ENCODE assay signal across 18 cellular contexts in the genomic region with DNA sequence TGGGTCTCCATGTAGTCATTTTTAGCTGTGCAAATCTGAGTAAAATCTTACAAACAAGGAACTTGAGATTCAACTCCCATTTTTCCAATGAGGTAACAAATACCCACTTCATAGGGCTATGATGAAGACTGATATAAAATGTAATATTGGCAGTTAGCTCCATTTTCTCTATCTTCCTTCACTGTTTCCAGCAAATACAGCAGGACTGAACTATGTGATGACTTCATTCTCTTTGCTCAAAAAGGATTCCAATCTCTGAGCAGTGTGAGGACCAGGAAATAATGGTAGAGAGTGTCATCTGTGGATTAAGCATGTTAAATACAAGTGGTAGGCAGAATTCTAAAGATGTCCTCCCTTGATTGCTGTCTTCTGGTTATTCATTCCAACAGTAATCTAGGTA. TPM values are rescaled to one million over a fixed set of nuclear protein-coding genes. Genes with fewer than 3 reads are reported as not detected.
"Had no signal": no experiment of that assay in that cellular context is flagged by ENCODE, and none has a peak within 500 bp of the region (broad histone marks: within the 10 kb centered on the region; RNA-seq: fewer than 3 reads in every experiment).

No MANE protein-coding gene starts in this region.

- H3K4me3 Mint-ChIP-seq: activated naive CD8-positive, alpha-beta T cell treated with anti-CD3 and anti-CD28 coated beads for 36 hours; activated T-cell treated with anti-CD3 and anti-CD28 coated beads, Interleukin-2, amount 50 U/mL, for 4 hours; central memory CD8-positive, alpha-beta T cell; natural killer cell; stimulated activated naive B cell treated with anti-CD40 and anti-IgM and Interleukin-4, amounts not matched to agents 10 μg/mL and 1 μg/mL and 100 μg/mL, for 72 hours had no signal

- H3K27me3 ChIP-seq: gastroesophageal sphincter, heart left ventricle, left lung, transverse colon had no signal

- H3K27me3 Mint-ChIP-seq: activated naive CD8-positive, alpha-beta T cell treated with anti-CD3 and anti-CD28 coated beads for 36 hours; central memory CD8-positive, alpha-beta T cell; stimulated activated naive B cell treated with anti-CD40 and anti-IgM and Interleukin-4, amounts not matched to agents 10 μg/mL and 1 μg/mL and 100 μg/mL, for 72 hours had no signal

- H3K4me3 ChIP-seq: gastroesophageal sphincter, heart left ventricle, left lung, prostate gland, transverse colon had no signal

- H3K36me3 ChIP-seq: prostate gland, transverse colon had no signal

- H3K27ac ChIP-seq: gastroesophageal sphincter, heart left ventricle, left lung, prostate gland, transverse colon had no signal

- H3K4me1 ChIP-seq: gastroesophageal sphincter, heart left ventricle, left lung, prostate gland, transverse colon had no signal

- H3K4me1 Mint-ChIP-seq: activated naive CD8-positive, alpha-beta T cell treated with anti-CD3 and anti-CD28 coated beads for 36 hours; central memory CD8-positive, alpha-beta T cell; natural killer cell; stimulated activated naive B cell treated with anti-CD40 and anti-IgM and Interleukin-4, amounts not matched to agents 10 μg/mL and 1 μg/mL and 100 μg/mL, for 72 hours had no signal

- H3K27ac Mint-ChIP-seq: activated naive CD8-positive, alpha-beta T cell treated with anti-CD3 and anti-CD28 coated beads for 36 hours; activated T-helper 2 cell treated with anti-CD3 and anti-CD28 coated beads, Interferon-gamma antibody, Interleukin-2, Interleukin-4, amounts not matched to agents 10 μg/mL and 5 μg/mL and 100 μg/mL, durations not matched to agents 14 hours and 24 hours and 36 hours; stimulated activated naive B cell treated with anti-CD40 and anti-IgM and Interleukin-4, amounts not matched to agents 10 μg/mL and 1 μg/mL and 100 μg/mL, for 72 hours had no signal

- DNase-seq: activated CD8-positive, alpha-beta memory T cell treated with anti-CD3 and anti-CD28 coated beads, Interleukin-2, amount 50 U/mL, for 48 hours; activated naive CD4-positive, alpha-beta T cell treated with Interleukin-2 at 50 U/mL for 16 hours; activated naive CD8-positive, alpha-beta T cell treated with anti-CD3 and anti-CD28 coated beads for 36 hours; activated T-cell treated with anti-CD3 and anti-CD28 coated beads, Interleukin-2, amount 50 U/mL, for 4 hours; effector memory CD4-positive, alpha-beta T cell; heart left ventricle; kidney; left lung; midbrain; natural killer cell; stimulated activated CD4-positive, alpha-beta T cell treated with anti-CD3 and anti-CD28 coated beads, Interleukin-2, amount 100 ng/mL, for 48 hours; stimulated activated CD8-positive, alpha-beta memory T cell treated with anti-CD3 and anti-CD28 coated beads, Interleukin-4, amount 100 ng/mL, for 48 hours; stimulated activated naive B cell treated with anti-CD40 and anti-IgM and Interleukin-4, amounts not matched to agents 10 μg/mL and 1 μg/mL and 100 μg/mL, for 72 hours; transverse colon had no signal

- H3K9me3 Mint-ChIP-seq: activated naive CD8-positive, alpha-beta T cell treated with anti-CD3 and anti-CD28 coated beads for 36 hours; activated T-cell treated with anti-CD3 and anti-CD28 coated beads, Interleukin-2, amount 50 U/mL, for 4 hours; activated T-helper 2 cell treated with anti-CD3 and anti-CD28 coated beads, Interferon-gamma antibody, Interleukin-2, Interleukin-4, amounts not matched to agents 10 μg/mL and 5 μg/mL and 100 μg/mL, durations not matched to agents 14 hours and 24 hours and 36 hours; central memory CD8-positive, alpha-beta T cell; natural killer cell; stimulated activated naive B cell treated with anti-CD40 and anti-IgM and Interleukin-4, amounts not matched to agents 10 μg/mL and 1 μg/mL and 100 μg/mL, for 72 hours had no signal

- H3K9me3 ChIP-seq: gastroesophageal sphincter, heart left ventricle, left lung, prostate gland, transverse colon had no signal

- H3K36me3 Mint-ChIP-seq: natural killer cell had no signal

RNA-seq across cellular contexts. Expression of gene RND2, which starts 18.3 kb away (rescaled TPM):
- total RNA-seq: activated naive CD8-positive, alpha-beta T cell treated with anti-CD3 and anti-CD28 coated beads for 36 hours had no signal
